8 cellular contexts compared by ENCODE assay signal in the genomic region with DNA sequence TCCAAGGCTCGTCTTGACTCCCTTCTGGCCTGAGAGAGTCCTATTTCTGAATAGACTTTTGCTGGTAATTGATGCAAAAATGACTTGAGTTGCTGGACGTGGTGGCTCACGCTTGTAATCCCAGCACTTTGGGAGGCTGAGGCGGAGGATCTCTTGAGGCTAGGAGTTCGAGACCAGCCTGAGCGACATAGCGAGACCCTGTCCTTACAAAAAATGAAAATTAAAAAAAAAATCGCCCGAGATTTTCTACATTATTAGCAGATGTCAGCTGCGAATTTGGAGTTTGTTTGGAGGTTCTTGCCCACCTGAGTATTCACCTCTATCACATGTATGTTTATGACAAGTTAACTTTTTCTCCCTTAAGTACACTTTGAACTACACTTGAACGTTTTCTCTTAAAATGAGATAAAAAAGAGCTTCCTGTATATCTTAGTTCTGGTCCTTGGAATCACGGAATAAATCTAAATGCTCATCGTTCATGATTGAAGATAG. TPM values are rescaled to one million over a fixed set of nuclear protein-coding genes. Genes with fewer than 3 reads are reported as not detected.
DNase-seq lines count a peak whose midpoint lies in the region; ATAC-seq and TF ChIP-seq lines count a peak whose summit lies in the region.

No MANE protein-coding gene starts in this region.

- no peaks in the 10 kb centered on the region for H3K4me1 ChIP-seq in colonic mucosa

- no peak for DNase-seq in AG10803 (ENCODE audit: low read depth)
- no peak for DNase-seq in LNCaP clone FGC (ENCODE audit: low read depth)
- DNase-seq in colonic mucosa, result no peak
- DNase-seq in natural killer cell, result no peak
- DNase-seq in DMS79 (lab: John Stamatoyannopoulos, UW), result no peak
- no peak for DNase-seq in NCI-H345 treated with DMSO at 0.1 percent for 48 hours (lab: John Stamatoyannopoulos, UW; ENCODE audit: unreplicated experiment)
- DNase-seq in MV-4-11 (lab: John Stamatoyannopoulos, UW), result no peak

- H3K4me3 Mint-ChIP-seq in natural killer cell, result peak overlapping the region; percentile 100

- H3K36me3 Mint-ChIP-seq in natural killer cell, result no peaks in the 10 kb centered on the region

- H3K9me3 ChIP-seq in colonic mucosa, result no peaks in the 10 kb centered on the region

- intact Hi-C loops in colonic mucosa (cut with DNase I), result loop anchor here (10.0 kb wide), 1 partner anchor 104 kb away; the partner anchor contains the start of gene SNRPG
- intact Hi-C loops in natural killer cell (cut with micrococcal nuclease), result loop anchor here (1.0 to 5.0 kb wide), 6 partner anchors 48 to 464 kb away; partner anchors contain the start of genes SNRNP27, SNRPG and TIA1

- no peaks in the 10 kb centered on the region for H3K9me3 Mint-ChIP-seq in natural killer cell

- ATAC-seq in natural killer cell (no peak), GM21528 (IDR thresholded peaks at IDR 0.05; ENCODE audit: low FRiP score, unreplicated experiment) (no peak)

- H3K4me3 ChIP-seq in AG10803 (ENCODE audit: low read length) (peak overlapping the region; percentile 95), LNCaP clone FGC (ENCODE audit: low read depth, low read length) (peak overlapping the region; percentile 71), colonic mucosa (peak overlapping the region; percentile 70)

- peak overlapping the region; percentile 96 to 98 for H3K27ac Mint-ChIP-seq in natural killer cell

- peak overlapping the region; percentile 88 for H3K27ac ChIP-seq in colonic mucosa

- H3K9ac ChIP-seq in colonic mucosa (ENCODE audit: low read depth in 2 of 2, low read length in 2 of 2), result peak overlapping the region; percentile 73 to 94

- TF ChIP-seq CTCF in AG10803 (conservative IDR thresholded peaks at IDR 0.05; ENCODE audit: low read length), result no peak
- no peak for TF ChIP-seq CTCF in LNCaP clone FGC (IDR thresholded peaks at IDR 0.05; ENCODE audit: control insufficient read depth, extremely low read depth, insufficient read depth)
- TF ChIP-seq CTCF in colonic mucosa (IDR thresholded peaks at IDR 0.05), result no peak
- TF ChIP-seq CTCF in natural killer cell (IDR thresholded peaks at IDR 0.05), result no peak

- H3K36me3 ChIP-seq in colonic mucosa, result no peaks in the 10 kb centered on the region

- peaks cover 16 to 19% of the 10 kb centered on the region in 2 donors for H3K4me1 Mint-ChIP-seq in natural killer cell

- no peaks in the 10 kb centered on the region for H3K27me3 ChIP-seq in colonic mucosa

- H3K27me3 Mint-ChIP-seq in natural killer cell (ENCODE audit: low read depth in 2 of 2), result no peaks in the 10 kb centered on the region

RNA-seq across cellular contexts. Expression of gene C2orf42, which starts 0.5 kb away (rescaled TPM):
- total RNA-seq in colonic mucosa (10 to 100 TPM in 1 of 2 donors, 1 to 10 TPM in 1; 7.1 to 11.4 TPM), natural killer cell (10 to 100 TPM; 22.7 to 31.5 (median 25.7) TPM)

RNA-seq across cellular contexts. Expression of gene TIA1, which starts 57.1 kb away (rescaled TPM):
- 10 to 100 TPM; 86.8 to 89.2 TPM for total RNA-seq in colonic mucosa
- 100 to 1,000 TPM in 1 of 3 donors, 10 to 100 TPM in 2; 76.9 to 113 (median 93.2) TPM for total RNA-seq in natural killer cell
